ENCODE assay signal across 1 cellular context in the genomic region with DNA sequence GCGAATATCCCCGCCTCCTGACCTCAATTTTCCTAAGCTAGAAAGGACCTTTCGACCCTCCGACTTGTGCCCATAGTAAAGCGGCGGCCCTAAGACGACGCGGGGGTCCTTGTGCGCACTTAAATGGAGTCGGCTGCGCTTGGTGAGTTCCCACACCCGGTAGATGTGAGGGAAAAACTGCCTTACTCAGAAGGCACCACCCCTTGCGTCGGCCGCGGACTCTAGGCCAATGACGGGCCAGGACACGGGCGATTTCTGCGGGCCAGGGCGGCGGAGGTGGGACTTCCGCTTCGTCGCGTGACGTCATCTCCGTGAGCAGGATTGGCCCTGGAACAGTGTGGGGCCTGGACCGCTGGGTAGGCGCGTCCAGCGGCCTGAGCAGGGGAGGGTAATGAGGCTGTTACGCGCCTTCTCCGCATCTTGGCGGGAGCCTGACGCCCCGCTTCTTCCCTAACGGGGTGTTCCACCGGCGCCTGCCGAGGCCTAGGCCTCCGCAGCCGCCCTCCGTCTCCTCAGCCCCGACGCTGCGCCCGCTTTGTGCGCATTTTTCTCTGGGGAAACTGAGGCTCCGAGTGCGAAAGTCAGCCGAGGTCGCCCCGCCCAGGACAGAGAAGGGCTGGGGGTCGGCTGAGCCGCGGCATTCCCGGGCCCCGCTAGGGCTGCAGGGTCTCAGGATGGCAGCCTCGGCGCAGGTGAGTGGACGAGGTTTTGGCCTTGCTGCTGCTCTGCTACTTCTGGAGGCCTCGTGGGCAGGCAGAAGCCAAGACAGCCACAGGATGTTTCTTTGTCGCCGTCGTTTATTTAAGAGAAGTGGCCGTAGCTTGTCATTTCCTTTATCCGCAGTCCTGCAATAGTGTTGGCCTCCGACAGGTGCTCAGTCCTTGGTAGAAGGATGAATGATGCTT.
TF ChIP-seq lines count a peak whose summit lies in the region.

A gene (plus strand): TSS at position 293 of the 905 bp plus-strand sequence. CDS start 382 bp downstream, at position 675.

TF ChIP-seq in HepG2, 621 proteins besides CTCF, POLR2A, EP300 and RAD21 (continued from another document and continues in another):
- TF ChIP-seq, protein P1, sequence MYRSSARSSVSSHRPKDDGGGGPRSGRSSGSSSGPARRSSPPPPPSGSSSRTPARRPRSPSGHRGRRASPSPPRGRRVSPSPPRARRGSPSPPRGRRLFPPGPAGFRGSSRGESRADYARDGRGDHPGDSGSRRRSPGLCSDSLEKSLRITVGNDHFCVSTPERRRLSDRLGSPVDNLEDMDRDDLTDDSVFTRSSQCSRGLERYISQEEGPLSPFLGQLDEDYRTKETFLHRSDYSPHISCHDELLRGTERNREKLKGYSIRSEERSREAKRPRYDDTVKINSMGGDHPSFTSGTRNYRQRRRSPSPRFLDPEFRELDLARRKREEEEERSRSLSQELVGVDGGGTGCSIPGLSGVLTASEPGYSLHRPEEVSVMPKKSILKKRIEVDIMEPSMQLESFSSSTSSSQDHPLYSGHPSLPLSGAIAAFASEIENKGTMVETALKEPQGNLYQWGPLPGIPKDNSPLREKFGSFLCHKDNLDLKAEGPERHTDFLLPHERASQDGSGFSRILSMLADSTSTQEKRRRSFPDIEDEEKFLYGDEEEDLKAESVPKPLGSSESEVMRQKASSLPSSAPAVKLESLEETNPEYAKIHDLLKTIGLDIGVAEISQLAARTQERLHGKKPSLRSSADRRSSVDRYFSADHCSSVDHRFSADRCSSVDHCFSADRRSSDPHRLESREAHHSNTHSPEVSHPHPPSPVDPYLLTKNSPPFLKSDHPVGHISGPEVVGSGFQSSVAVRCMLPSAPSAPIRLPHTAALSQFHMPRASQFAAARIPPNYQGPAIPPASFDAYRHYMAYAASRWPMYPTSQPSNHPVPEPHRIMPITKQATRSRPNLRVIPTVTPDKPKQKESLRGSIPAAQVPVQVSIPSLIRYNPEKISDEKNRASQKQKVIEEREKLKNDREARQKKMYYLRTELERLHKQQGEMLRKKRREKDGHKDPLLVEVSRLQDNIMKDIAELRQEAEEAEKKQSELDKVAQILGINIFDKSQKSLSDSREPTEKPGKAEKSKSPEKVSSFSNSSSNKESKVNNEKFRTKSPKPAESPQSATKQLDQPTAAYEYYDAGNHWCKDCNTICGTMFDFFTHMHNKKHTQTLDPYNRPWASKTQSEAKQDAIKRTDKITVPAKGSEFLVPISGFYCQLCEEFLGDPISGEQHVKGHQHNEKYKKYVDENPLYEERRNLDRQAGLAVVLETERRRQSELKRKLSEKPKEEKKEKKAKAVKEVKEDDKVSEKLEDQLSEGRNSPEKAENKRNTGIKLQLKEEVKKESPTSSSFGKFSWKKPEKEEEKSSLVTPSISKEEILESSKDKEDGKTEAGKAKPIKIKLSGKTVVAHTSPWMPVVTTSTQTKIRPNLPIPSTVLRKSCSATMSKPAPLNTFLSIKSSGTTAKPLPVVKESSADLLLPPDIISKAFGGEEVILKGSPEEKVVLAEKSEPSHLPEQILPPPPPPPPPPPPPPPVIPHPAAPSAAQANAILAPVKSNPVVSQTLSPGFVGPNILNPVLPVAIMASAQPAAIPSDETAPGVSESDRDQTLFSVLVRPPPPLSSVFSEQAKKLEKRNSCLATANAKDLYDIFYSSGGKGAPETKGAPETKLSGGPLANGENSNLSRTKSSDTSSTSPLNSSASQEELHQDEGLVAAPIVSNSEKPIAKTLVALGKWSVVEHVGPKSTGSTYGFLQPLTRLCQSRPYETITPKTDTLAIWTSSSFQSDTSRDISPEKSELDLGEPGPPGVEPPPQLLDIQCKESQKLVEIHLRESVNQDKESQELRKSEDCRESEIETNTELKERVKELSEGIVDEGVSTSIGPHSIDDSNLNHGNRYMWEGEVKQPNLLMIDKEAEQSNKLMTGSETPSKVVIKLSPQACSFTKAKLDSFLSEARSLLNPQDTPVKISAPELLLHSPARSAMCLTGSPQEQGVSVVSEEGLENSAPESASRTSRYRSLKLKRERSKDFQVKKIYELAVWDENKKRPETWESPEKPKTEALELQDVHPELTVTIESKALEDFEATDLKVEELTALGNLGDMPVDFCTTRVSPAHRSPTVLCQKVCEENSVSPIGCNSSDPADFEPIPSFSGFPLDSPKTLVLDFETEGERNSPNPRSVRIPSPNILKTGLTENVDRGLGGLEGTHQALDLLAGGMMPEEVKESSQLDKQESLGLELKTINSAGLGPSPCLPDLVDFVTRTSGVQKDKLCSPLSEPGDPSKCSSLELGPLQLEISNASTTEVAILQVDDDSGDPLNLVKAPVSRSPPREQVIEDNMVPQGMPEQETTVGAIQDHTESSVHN (CRISPR knock-in tag; IDR thresholded peaks at IDR 0.05): no peak
- TF ChIP-seq TBX2 (CRISPR knock-in tag; IDR thresholded peaks at IDR 0.05; ENCODE audit: borderline replicate concordance): peak; percentile 80
- peak; percentile 86 for TF ChIP-seq JUND (CRISPR knock-in tag; IDR thresholded peaks at IDR 0.05)
- TF ChIP-seq WIZ (CRISPR knock-in tag; IDR thresholded peaks at IDR 0.05): no peak
- TF ChIP-seq, protein P2, sequence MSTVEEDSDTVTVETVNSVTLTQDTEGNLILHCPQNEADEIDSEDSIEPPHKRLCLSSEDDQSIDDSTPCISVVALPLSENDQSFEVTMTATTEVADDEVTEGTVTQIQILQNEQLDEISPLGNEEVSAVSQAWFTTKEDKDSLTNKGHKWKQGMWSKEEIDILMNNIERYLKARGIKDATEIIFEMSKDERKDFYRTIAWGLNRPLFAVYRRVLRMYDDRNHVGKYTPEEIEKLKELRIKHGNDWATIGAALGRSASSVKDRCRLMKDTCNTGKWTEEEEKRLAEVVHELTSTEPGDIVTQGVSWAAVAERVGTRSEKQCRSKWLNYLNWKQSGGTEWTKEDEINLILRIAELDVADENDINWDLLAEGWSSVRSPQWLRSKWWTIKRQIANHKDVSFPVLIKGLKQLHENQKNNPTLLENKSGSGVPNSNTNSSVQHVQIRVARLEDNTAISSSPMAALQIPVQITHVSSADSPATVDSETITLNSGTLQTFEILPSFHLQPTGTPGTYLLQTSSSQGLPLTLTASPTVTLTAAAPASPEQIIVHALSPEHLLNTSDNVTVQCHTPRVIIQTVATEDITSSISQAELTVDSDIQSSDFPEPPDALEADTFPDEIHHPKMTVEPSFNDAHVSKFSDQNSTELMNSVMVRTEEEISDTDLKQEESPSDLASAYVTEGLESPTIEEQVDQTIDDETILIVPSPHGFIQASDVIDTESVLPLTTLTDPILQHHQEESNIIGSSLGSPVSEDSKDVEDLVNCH (CRISPR knock-in tag; IDR thresholded peaks at IDR 0.05): no peak
- TF ChIP-seq HMG20B (CRISPR knock-in tag; conservative IDR thresholded peaks at IDR 0.05): no peak
- TF ChIP-seq ZNF124 (CRISPR knock-in tag; IDR thresholded peaks at IDR 0.05): 0 out of 2 replicates have a peak, but pooled peaks have one; percentile 19
- no peak for TF ChIP-seq ZNF589 (CRISPR knock-in tag; conservative IDR thresholded peaks at IDR 0.05)
- no peak for TF ChIP-seq CCAR2 (optimal IDR thresholded peaks at IDR 0.05; ENCODE audit: low read depth, low read length)
- TF ChIP-seq ZNF737 (CRISPR knock-in tag; IDR thresholded peaks at IDR 0.05; ENCODE audit: borderline replicate concordance): no peak
- 0 out of 2 replicates have a peak, but pooled peaks have one; percentile 44 for TF ChIP-seq ZNF792 (CRISPR knock-in tag; IDR thresholded peaks at IDR 0.05)
- no peak for TF ChIP-seq ZNF446 (CRISPR knock-in tag; IDR thresholded peaks at IDR 0.05)
- TF ChIP-seq ZNF331 (CRISPR knock-in tag; IDR thresholded peaks at IDR 0.05): no peak
- TF ChIP-seq SOX5 (CRISPR knock-in tag; IDR thresholded peaks at IDR 0.05; ENCODE audit: borderline replicate concordance): no peak
- no peak for TF ChIP-seq THYN1 (CRISPR knock-in tag; IDR thresholded peaks at IDR 0.05; ENCODE audit: borderline replicate concordance, low read depth)
- TF ChIP-seq CENPX (CRISPR knock-in tag; IDR thresholded peaks at IDR 0.05): no peak
- TF ChIP-seq ZNF17 (CRISPR knock-in tag; IDR thresholded peaks at IDR 0.05): no peak
- TF ChIP-seq CBX2 (IDR thresholded peaks at IDR 0.05; ENCODE audit: low read depth, low read length): no peak
- TF ChIP-seq CBX2 (CRISPR knock-in tag; IDR thresholded peaks at IDR 0.05; ENCODE audit: low read depth): no peak
- peak; percentile 28 for TF ChIP-seq XRCC5 (optimal IDR thresholded peaks at IDR 0.05; ENCODE audit: low read length)
- TF ChIP-seq CHCHD3 (CRISPR knock-in tag; IDR thresholded peaks at IDR 0.05): no peak
- TF ChIP-seq ZNF33B (CRISPR knock-in tag; IDR thresholded peaks at IDR 0.05): 0 out of 2 replicates have a peak, but pooled peaks have one; percentile 44
- TF ChIP-seq, protein P3, sequence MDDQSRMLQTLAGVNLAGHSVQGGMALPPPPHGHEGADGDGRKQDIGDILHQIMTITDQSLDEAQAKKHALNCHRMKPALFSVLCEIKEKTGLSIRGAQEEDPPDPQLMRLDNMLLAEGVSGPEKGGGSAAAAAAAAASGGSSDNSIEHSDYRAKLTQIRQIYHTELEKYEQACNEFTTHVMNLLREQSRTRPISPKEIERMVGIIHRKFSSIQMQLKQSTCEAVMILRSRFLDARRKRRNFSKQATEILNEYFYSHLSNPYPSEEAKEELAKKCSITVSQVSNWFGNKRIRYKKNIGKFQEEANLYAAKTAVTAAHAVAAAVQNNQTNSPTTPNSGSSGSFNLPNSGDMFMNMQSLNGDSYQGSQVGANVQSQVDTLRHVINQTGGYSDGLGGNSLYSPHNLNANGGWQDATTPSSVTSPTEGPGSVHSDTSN (CRISPR knock-in tag; IDR thresholded peaks at IDR 0.05; ENCODE audit: borderline replicate concordance): no peak
- no peak for TF ChIP-seq ZNF225 (CRISPR knock-in tag; IDR thresholded peaks at IDR 0.05)
- TF ChIP-seq TAF15 (IDR thresholded peaks at IDR 0.05; ENCODE audit: low read depth, low read length, poor library complexity, severe bottlenecking): no peak
- no peak for TF ChIP-seq JUNB (CRISPR knock-in tag; IDR thresholded peaks at IDR 0.05; ENCODE audit: borderline replicate concordance)
- no peak for TF ChIP-seq ZNF326 (CRISPR knock-in tag; IDR thresholded peaks at IDR 0.05; ENCODE audit: borderline replicate concordance)
- no peak for TF ChIP-seq ZNF205 (CRISPR knock-in tag; IDR thresholded peaks at IDR 0.05)
- no peak for TF ChIP-seq ZNF34 (CRISPR knock-in tag; IDR thresholded peaks at IDR 0.05; ENCODE audit: borderline replicate concordance)
- no peak for TF ChIP-seq ZNF530 (CRISPR knock-in tag; IDR thresholded peaks at IDR 0.05; ENCODE audit: low read depth)
- TF ChIP-seq, protein P4, sequence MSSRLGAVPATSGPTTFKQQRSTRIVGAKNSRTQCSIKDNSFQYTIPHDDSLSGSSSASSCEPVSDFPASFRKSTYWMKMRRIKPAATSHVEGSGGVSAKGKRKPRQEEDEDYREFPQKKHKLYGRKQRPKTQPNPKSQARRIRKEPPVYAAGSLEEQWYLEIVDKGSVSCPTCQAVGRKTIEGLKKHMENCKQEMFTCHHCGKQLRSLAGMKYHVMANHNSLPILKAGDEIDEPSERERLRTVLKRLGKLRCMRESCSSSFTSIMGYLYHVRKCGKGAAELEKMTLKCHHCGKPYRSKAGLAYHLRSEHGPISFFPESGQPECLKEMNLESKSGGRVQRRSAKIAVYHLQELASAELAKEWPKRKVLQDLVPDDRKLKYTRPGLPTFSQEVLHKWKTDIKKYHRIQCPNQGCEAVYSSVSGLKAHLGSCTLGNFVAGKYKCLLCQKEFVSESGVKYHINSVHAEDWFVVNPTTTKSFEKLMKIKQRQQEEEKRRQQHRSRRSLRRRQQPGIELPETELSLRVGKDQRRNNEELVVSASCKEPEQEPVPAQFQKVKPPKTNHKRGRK (CRISPR knock-in tag; IDR thresholded peaks at IDR 0.05): no peak
- TF ChIP-seq EED (CRISPR knock-in tag; IDR thresholded peaks at IDR 0.05): peak; percentile 65; the same call in 1 of the 2 replicates
- no peak for TF ChIP-seq ZNF616 (CRISPR knock-in tag; IDR thresholded peaks at IDR 0.05; ENCODE audit: low read depth)
- peak; percentile 94 for TF ChIP-seq PHF8 (CRISPR knock-in tag; IDR thresholded peaks at IDR 0.05)
- no peak for TF ChIP-seq PHF5A (CRISPR knock-in tag; IDR thresholded peaks at IDR 0.05; ENCODE audit: low read depth, unreplicated experiment)
- TF ChIP-seq HCFC1 (IDR thresholded peaks at IDR 0.05; ENCODE audit: low read depth, low read length): peak; percentile 46
- TF ChIP-seq ZNF333 (CRISPR knock-in tag; IDR thresholded peaks at IDR 0.05; ENCODE audit: borderline replicate concordance): no peak; the same call in 1 of the 2 replicates
- TF ChIP-seq ZKSCAN8 (CRISPR knock-in tag; IDR thresholded peaks at IDR 0.05; ENCODE audit: borderline replicate concordance): no peak
- 0 out of 2 replicates have a peak, but pooled peaks have one; percentile 64 for TF ChIP-seq ZNF253 (CRISPR knock-in tag; IDR thresholded peaks at IDR 0.05; ENCODE audit: borderline replicate concordance)
- TF ChIP-seq, protein P5, sequence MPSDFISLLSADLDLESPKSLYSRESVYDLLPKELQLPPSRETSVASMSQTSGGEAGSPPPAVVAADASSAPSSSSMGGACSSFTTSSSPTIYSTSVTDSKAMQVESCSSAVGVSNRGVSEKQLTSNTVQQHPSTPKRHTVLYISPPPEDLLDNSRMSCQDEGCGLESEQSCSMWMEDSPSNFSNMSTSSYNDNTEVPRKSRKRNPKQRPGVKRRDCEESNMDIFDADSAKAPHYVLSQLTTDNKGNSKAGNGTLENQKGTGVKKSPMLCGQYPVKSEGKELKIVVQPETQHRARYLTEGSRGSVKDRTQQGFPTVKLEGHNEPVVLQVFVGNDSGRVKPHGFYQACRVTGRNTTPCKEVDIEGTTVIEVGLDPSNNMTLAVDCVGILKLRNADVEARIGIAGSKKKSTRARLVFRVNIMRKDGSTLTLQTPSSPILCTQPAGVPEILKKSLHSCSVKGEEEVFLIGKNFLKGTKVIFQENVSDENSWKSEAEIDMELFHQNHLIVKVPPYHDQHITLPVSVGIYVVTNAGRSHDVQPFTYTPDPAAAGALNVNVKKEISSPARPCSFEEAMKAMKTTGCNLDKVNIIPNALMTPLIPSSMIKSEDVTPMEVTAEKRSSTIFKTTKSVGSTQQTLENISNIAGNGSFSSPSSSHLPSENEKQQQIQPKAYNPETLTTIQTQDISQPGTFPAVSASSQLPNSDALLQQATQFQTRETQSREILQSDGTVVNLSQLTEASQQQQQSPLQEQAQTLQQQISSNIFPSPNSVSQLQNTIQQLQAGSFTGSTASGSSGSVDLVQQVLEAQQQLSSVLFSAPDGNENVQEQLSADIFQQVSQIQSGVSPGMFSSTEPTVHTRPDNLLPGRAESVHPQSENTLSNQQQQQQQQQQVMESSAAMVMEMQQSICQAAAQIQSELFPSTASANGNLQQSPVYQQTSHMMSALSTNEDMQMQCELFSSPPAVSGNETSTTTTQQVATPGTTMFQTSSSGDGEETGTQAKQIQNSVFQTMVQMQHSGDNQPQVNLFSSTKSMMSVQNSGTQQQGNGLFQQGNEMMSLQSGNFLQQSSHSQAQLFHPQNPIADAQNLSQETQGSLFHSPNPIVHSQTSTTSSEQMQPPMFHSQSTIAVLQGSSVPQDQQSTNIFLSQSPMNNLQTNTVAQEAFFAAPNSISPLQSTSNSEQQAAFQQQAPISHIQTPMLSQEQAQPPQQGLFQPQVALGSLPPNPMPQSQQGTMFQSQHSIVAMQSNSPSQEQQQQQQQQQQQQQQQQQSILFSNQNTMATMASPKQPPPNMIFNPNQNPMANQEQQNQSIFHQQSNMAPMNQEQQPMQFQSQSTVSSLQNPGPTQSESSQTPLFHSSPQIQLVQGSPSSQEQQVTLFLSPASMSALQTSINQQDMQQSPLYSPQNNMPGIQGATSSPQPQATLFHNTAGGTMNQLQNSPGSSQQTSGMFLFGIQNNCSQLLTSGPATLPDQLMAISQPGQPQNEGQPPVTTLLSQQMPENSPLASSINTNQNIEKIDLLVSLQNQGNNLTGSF (CRISPR knock-in tag; IDR thresholded peaks at IDR 0.05): no peak
- TF ChIP-seq XBP1 (CRISPR knock-in tag; IDR thresholded peaks at IDR 0.05): no peak
- no peak for TF ChIP-seq TCF12 (IDR thresholded peaks at IDR 0.05)
- TF ChIP-seq TCF12 (CRISPR knock-in tag; IDR thresholded peaks at IDR 0.05): no peak
- TF ChIP-seq ZNF317 (CRISPR knock-in tag; IDR thresholded peaks at IDR 0.05): no peak
- peak; percentile 94 for TF ChIP-seq KAT8 (CRISPR knock-in tag; IDR thresholded peaks at IDR 0.05)
- no peak for TF ChIP-seq SRSF4 (IDR thresholded peaks at IDR 0.05; ENCODE audit: low read depth, low read length, poor library complexity, severe bottlenecking)
